Comparison of ENCODE assay signal across 8 cellular contexts in genomic region chr4:183906736-183907651, GRCh38.
DNase-seq lines count a peak whose midpoint lies in the region; ATAC-seq and TF ChIP-seq lines count a peak whose summit lies in the region.

No MANE protein-coding gene starts in this region.

- H3K9me3 Mint-ChIP-seq in stimulated activated naive B cell treated with anti-CD40 and anti-IgM and Interleukin-4, amounts not matched to agents 10 μg/mL and 1 μg/mL and 100 μg/mL, for 72 hours = peaks cover 0 to 3% of the 10 kb centered on the region in 2 donors
- H3K9me3 Mint-ChIP-seq in T-helper 2 cell treated with Interferon-gamma antibody and Interleukin-4, amounts not matched to agents 5 μg/mL and 100 μg/mL, for 36 hours = no peaks in the 10 kb centered on the region

- no peak overlapping the region for H3K27ac Mint-ChIP-seq in stimulated activated naive B cell treated with anti-CD40 and anti-IgM and Interleukin-4, amounts not matched to agents 10 μg/mL and 1 μg/mL and 100 μg/mL, for 72 hours
- H3K27ac Mint-ChIP-seq in T-helper 2 cell treated with Interferon-gamma antibody and Interleukin-4, amounts not matched to agents 5 μg/mL and 100 μg/mL, for 36 hours = no peak overlapping the region

- peak overlapping the region; percentile 5 to 29 for H3K4me3 Mint-ChIP-seq in stimulated activated naive B cell treated with anti-CD40 and anti-IgM and Interleukin-4, amounts not matched to agents 10 μg/mL and 1 μg/mL and 100 μg/mL, for 72 hours
- no peak overlapping the region for H3K4me3 Mint-ChIP-seq in T-helper 2 cell treated with Interferon-gamma antibody and Interleukin-4, amounts not matched to agents 5 μg/mL and 100 μg/mL, for 36 hours

- peak; percentile 48 for DNase-seq in NCI-H1694 treated with DMSO at 0.1 percent for 48 hours (lab: John Stamatoyannopoulos, UW)
- DNase-seq in cerebellar cortex (ENCODE audit: low spot score) = peak; percentile 64
- DNase-seq in left kidney (ENCODE audit: low read depth, low spot score) = peak; percentile 74
- DNase-seq in stimulated activated naive B cell treated with anti-CD40 and anti-IgM and Interleukin-4, amounts not matched to agents 10 μg/mL and 1 μg/mL and 100 μg/mL, for 72 hours = no peak
- DNase-seq in GM10266 (ENCODE audit: extremely low spot score) = no peak
- no peak for DNase-seq in T-helper 2 cell treated with Interferon-gamma antibody and Interleukin-4, amounts not matched to agents 5 μg/mL and 100 μg/mL, for 36 hours (ENCODE audit: low spot score)
- no peak for DNase-seq in NCI-H2081 (lab: John Stamatoyannopoulos, UW)

- TF ChIP-seq CTCF in GM10266 (IDR thresholded peaks at IDR 0.05; ENCODE audit: control insufficient read depth, insufficient read depth, low read depth, missing control alignments) = no peak

- H3K36me3 Mint-ChIP-seq in stimulated activated naive B cell treated with anti-CD40 and anti-IgM and Interleukin-4, amounts not matched to agents 10 μg/mL and 1 μg/mL and 100 μg/mL, for 72 hours = no peaks in the 10 kb centered on the region
- H3K36me3 Mint-ChIP-seq in T-helper 2 cell treated with Interferon-gamma antibody and Interleukin-4, amounts not matched to agents 5 μg/mL and 100 μg/mL, for 36 hours (ENCODE audit: low read depth) = no peaks in the 10 kb centered on the region

- no peak for ATAC-seq in stimulated activated naive B cell treated with anti-CD40 and anti-IgM and Interleukin-4, amounts not matched to agents 10 μg/mL and 1 μg/mL and 100 μg/mL, for 72 hours (replicated peaks)
- no peak for ATAC-seq in HG02885 (IDR thresholded peaks at IDR 0.05; ENCODE audit: poor library complexity, unreplicated experiment)

- peaks cover 52 to 74% of the 10 kb centered on the region in 2 donors for H3K27me3 Mint-ChIP-seq in stimulated activated naive B cell treated with anti-CD40 and anti-IgM and Interleukin-4, amounts not matched to agents 10 μg/mL and 1 μg/mL and 100 μg/mL, for 72 hours
- H3K27me3 Mint-ChIP-seq in T-helper 2 cell treated with Interferon-gamma antibody and Interleukin-4, amounts not matched to agents 5 μg/mL and 100 μg/mL, for 36 hours (ENCODE audit: low read depth) = peaks cover 69% of the 10 kb centered on the region

- peaks cover 6 to 15% of the 10 kb centered on the region in 2 donors for H3K4me1 Mint-ChIP-seq in stimulated activated naive B cell treated with anti-CD40 and anti-IgM and Interleukin-4, amounts not matched to agents 10 μg/mL and 1 μg/mL and 100 μg/mL, for 72 hours
- H3K4me1 Mint-ChIP-seq in T-helper 2 cell treated with Interferon-gamma antibody and Interleukin-4, amounts not matched to agents 5 μg/mL and 100 μg/mL, for 36 hours (ENCODE audit: low read depth) = no peaks in the 10 kb centered on the region

Comparison
In these comparisons a context has a peak if more than half of its experiments do, and no peak if none do; other contexts are left out.
1. DNase-seq: peak in NCI-H1694 treated with DMSO at 0.1 percent for 48 hours (single experiment), cerebellar cortex (single experiment) and left kidney (single experiment); none in stimulated activated naive B cell treated with anti-CD40 and anti-IgM and Interleukin-4, amounts not matched to agents 10 μg/mL and 1 μg/mL and 100 μg/mL, for 72 hours (single experiment), GM10266 (single experiment), T-helper 2 cell treated with Interferon-gamma antibody and Interleukin-4, amounts not matched to agents 5 μg/mL and 100 μg/mL, for 36 hours (single experiment) and NCI-H2081 (0 of 2).